In genomic region chr9:9753266-9753665, GRCh38 we compare ENCODE assay signal across 11 cellular contexts.
"Had no signal": no experiment of that assay in that cellular context is flagged by ENCODE, and none has a peak within 500 bp of the region (broad histone marks: within the 10 kb centered on the region; RNA-seq: fewer than 3 reads in every experiment).

No MANE protein-coding gene starts in this region.

- H3K9me3 Mint-ChIP-seq: activated naive CD4-positive, alpha-beta T cell treated with anti-CD3 and anti-CD28 coated beads for 36 hours had no signal

- DNase-seq: activated CD4-positive, alpha-beta T cell treated with anti-CD3 and anti-CD28 coated beads for 48 hours; activated CD8-positive, alpha-beta T cell treated with anti-CD3 and anti-CD28 coated beads, Interleukin-2, amount 10 ng/mL, durations not matched to agents 7 days and 5 days; activated naive CD4-positive, alpha-beta T cell treated with anti-CD3 and anti-CD28 coated beads for 36 hours; esophagus squamous epithelium; head of caudate nucleus; left lung; stimulated activated CD4-positive, alpha-beta T cell treated with anti-CD3 and anti-CD28 coated beads, Interleukin-2, amount 100 ng/mL, for 48 hours; stimulated activated naive CD4-positive, alpha-beta T cell treated with Interleukin-2 at 50 U/mL for 16 hours had no signal

- H3K27ac Mint-ChIP-seq: activated CD8-positive, alpha-beta T cell treated with anti-CD3 and anti-CD28 coated beads, Interleukin-2, amount 10 ng/mL, durations not matched to agents 7 days and 5 days; activated naive CD4-positive, alpha-beta T cell treated with anti-CD3 and anti-CD28 coated beads for 36 hours; natural killer cell treated with Interleukin-12 subunit alpha and Interleukin-12 subunit beta and Interleukin-15 and Interleukin-18, amount 100 ng/mL, for 72 hours had no signal

- H3K9me3 ChIP-seq: esophagus squamous epithelium, left lung, suprapubic skin had no signal

- ATAC-seq: activated CD8-positive, alpha-beta T cell treated with anti-CD3 and anti-CD28 coated beads, Interleukin-2, amount 10 ng/mL, durations not matched to agents 7 days and 5 days; left lung; natural killer cell treated with Interleukin-12 subunit alpha and Interleukin-12 subunit beta and Interleukin-15 and Interleukin-18, amount 100 ng/mL, for 72 hours had no signal

- H3K27me3 ChIP-seq: cardiac muscle cell, esophagus squamous epithelium, left lung, suprapubic skin had no signal

- H3K4me3 ChIP-seq: cardiac muscle cell, esophagus squamous epithelium, left lung, suprapubic skin had no signal

- H3K36me3 ChIP-seq: cardiac muscle cell, esophagus squamous epithelium, left lung, suprapubic skin had no signal

- H3K4me1 ChIP-seq: esophagus squamous epithelium, left lung, suprapubic skin had no signal

- H3K27me3 Mint-ChIP-seq: natural killer cell treated with Interleukin-12 subunit alpha and Interleukin-12 subunit beta and Interleukin-15 and Interleukin-18, amount 100 ng/mL, for 72 hours had no signal

- H3K4me3 Mint-ChIP-seq: activated CD8-positive, alpha-beta T cell treated with anti-CD3 and anti-CD28 coated beads, Interleukin-2, amount 10 ng/mL, durations not matched to agents 7 days and 5 days; activated naive CD4-positive, alpha-beta T cell treated with anti-CD3 and anti-CD28 coated beads for 36 hours; natural killer cell treated with Interleukin-12 subunit alpha and Interleukin-12 subunit beta and Interleukin-15 and Interleukin-18, amount 100 ng/mL, for 72 hours had no signal

- H3K27ac ChIP-seq: cardiac muscle cell, esophagus squamous epithelium, left lung, suprapubic skin had no signal
